In genomic region chr2:157927155-157927554, GRCh38 we compare ENCODE assay signal across 5 cellular contexts.
"Had no signal": no experiment of that assay in that cellular context is flagged by ENCODE, and none has a peak within 500 bp of the region (broad histone marks: within the 10 kb centered on the region; RNA-seq: fewer than 3 reads in every experiment).

No MANE protein-coding gene starts in this region.

- DNase-seq: GM23248, GOT3, H7, HFFc6, KG1 had no signal
